In the genomic region with DNA sequence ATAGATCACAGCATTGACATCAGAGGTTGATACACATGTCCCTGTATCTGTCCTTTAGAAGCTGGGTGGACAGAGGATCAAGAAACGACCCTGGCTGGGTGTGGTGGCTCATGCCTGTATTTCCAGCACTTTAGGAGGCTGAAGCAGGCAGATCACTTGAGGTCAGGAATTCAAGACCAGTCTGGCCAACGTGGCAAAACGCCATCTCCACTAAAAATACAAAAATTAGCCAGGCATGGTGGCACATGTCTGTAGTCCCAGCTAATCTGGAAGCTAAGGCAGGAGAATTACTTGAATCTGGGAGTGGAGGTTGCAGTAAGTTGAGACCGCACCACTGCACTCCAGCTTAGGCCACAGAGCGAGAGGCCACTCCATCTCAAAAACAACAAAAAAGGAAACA, we compare ENCODE assay signal across 8 cellular contexts.
"Had no signal": no experiment of that assay in that cellular context is flagged by ENCODE, and none has a peak within 500 bp of the region (broad histone marks: within the 10 kb centered on the region; RNA-seq: fewer than 3 reads in every experiment).

No MANE protein-coding gene starts in this region.

- H3K27ac ChIP-seq: GM23248 had no signal

- DNase-seq: GOT3, H7, H9, HCEC 1CT, HFFc6 had no signal

- H3K4me1 ChIP-seq: HAP-1 had no signal

- H3K9me3 ChIP-seq: HAP-1 had no signal

- H3K4me3 ChIP-seq: GM23248, GM23338, HAP-1 had no signal

- H3K36me3 ChIP-seq: HAP-1 had no signal
